Comparison of ENCODE assay signal across 8 cellular contexts in the genomic region with DNA sequence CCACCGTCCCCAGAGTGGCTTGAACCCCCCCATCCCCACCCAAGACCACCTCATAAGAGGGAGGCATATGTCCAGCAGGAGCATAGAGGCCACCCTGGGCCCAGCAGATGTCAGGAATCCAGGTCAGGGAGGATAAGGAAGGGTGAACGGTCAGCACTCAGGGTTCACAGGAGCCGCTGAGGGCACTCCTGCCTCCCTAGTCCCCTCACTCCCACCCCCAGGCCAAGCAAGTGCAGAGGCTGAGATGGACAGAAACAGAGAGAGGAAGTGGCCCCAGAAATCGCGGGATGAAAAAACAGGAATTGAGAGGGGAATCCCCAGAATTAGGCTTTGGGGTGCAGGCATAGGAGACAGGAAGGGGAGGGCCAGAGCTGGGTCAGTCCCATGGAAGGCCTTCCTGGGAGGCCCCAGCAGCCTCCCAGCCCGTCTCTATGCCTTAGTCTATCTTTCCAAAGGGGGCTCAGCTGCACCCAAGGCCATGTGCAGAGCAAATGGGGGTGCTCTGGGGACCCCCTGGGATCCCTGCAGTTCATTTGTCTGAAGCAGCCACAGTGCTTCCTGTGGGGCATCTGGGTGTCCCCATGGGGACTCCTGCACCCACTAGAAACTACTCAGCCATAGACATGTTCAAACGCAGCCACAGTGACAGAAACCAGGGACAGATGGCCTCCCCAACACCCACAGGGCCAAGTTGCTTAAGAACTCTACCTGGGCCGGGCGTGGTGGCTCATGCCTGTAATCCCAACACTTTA. TPM values are rescaled to one million over a fixed set of nuclear protein-coding genes. Genes with fewer than 3 reads are reported as not detected.
DNase-seq lines count a peak whose midpoint lies in the region; ATAC-seq and TF ChIP-seq lines count a peak whose summit lies in the region.

No MANE protein-coding gene starts in this region.

- H3K4me3 ChIP-seq in naive thymus-derived CD4-positive, alpha-beta T cell (ENCODE audit: low read length) = peak overlapping the region; percentile 57

- no peaks in the 10 kb centered on the region for H3K27me3 ChIP-seq in naive thymus-derived CD4-positive, alpha-beta T cell (ENCODE audit: control insufficient read depth in 2 of 2, insufficient read depth in 2 of 2, low read length in 2 of 2)

- DNase-seq in CD1c-positive myeloid dendritic cell (ENCODE audit: extremely low spot score) (peak; percentile 83), GM19238 (ENCODE audit: insufficient read length, low spot score) (peak; percentile 32), LoVo (ENCODE audit: low spot score) (no peak), NCI-H345 (lab: John Stamatoyannopoulos, UW) (no peak)
- DNase-seq in naive thymus-derived CD4-positive, alpha-beta T cell = peak in 2 of 9 donors; percentile 3 to 28
- no peak for DNase-seq in stimulated activated CD4-positive, alpha-beta T cell treated with anti-CD3 and anti-CD28 coated beads, Interleukin-2, amount 100 ng/mL, for 48 hours

- H3K9me3 Mint-ChIP-seq in brain = no peaks in the 10 kb centered on the region
- H3K9me3 Mint-ChIP-seq in naive thymus-derived CD4-positive, alpha-beta T cell = peaks cover 0 to 7% (median 0%) of the 10 kb centered on the region in 11 donors

- ATAC-seq in HG03558 (IDR thresholded peaks at IDR 0.05; ENCODE audit: extremely low read depth, unreplicated experiment) = peak; percentile 34
- no peak for ATAC-seq in naive thymus-derived CD4-positive, alpha-beta T cell

- peaks cover 14% of the 10 kb centered on the region for H3K36me3 Mint-ChIP-seq in brain
- peaks cover 0 to 19% (median 5%) of the 10 kb centered on the region in 5 donors for H3K36me3 Mint-ChIP-seq in naive thymus-derived CD4-positive, alpha-beta T cell

- H3K27ac Mint-ChIP-seq in brain = peak overlapping the region in 3 of 5 experiments; percentile 27 to 55 (median 54)
- peak overlapping the region; percentile 62 to 87 (median 84) for H3K27ac Mint-ChIP-seq in naive thymus-derived CD4-positive, alpha-beta T cell

- H3K36me3 ChIP-seq in naive thymus-derived CD4-positive, alpha-beta T cell (ENCODE audit: control insufficient read depth in 2 of 3, insufficient read depth in 3 of 3, low read length in 3 of 3) = peaks cover 5 to 29% (median 8%) of the 10 kb centered on the region in 3 experiments

- no peak for TF ChIP-seq CTCF in brain (conservative IDR thresholded peaks at IDR 0.05)

- H3K9me3 ChIP-seq in naive thymus-derived CD4-positive, alpha-beta T cell (ENCODE audit: control insufficient read depth in 2 of 3, low read length in 3 of 3) = peaks cover 0 to 7% (median 0%) of the 10 kb centered on the region in 3 experiments

- H3K27me3 Mint-ChIP-seq in brain = peaks cover 6% of the 10 kb centered on the region
- H3K27me3 Mint-ChIP-seq in naive thymus-derived CD4-positive, alpha-beta T cell = peaks cover 0 to 3% (median 0%) of the 10 kb centered on the region in 5 donors

- CTCF ChIA-PET in naive thymus-derived CD4-positive, alpha-beta T cell (lab: Charles Lee) = interaction anchor here (3.0 kb wide), 1 partner anchor 43 kb away, joined by 26 read pairs; no protein-coding TSS in a partner anchor

- POLR2A ChIA-PET in naive thymus-derived CD4-positive, alpha-beta T cell (lab: Charles Lee) = interaction anchor here (1.0 to 1.3 kb wide), 4 partner anchors 16 to 198 kb away, joined by 3 to 4 read pairs (median 3); partner anchors contain the start of gene CKLF

- peak overlapping the region; percentile 70 to 87 (median 74) for H3K4me3 Mint-ChIP-seq in brain
- H3K4me3 Mint-ChIP-seq in naive thymus-derived CD4-positive, alpha-beta T cell = peak overlapping the region; percentile 63 to 98 (median 80)

- H3K27ac ChIP-seq in naive thymus-derived CD4-positive, alpha-beta T cell (ENCODE audit: low read depth, low read length) = peak overlapping the region; percentile 74

- H3K4me1 ChIP-seq in naive thymus-derived CD4-positive, alpha-beta T cell (ENCODE audit: control insufficient read depth in 2 of 2, insufficient read depth in 2 of 2, low read length in 2 of 2) = peaks cover 17 to 36% of the 10 kb centered on the region in 2 donors

- intact Hi-C loops in naive thymus-derived CD4-positive, alpha-beta T cell (cut with micrococcal nuclease) = loop anchor here (1.0 to 5.0 kb wide), 7 partner anchors 45 to 274 kb away; partner anchors contain the start of genes CMTM4 (in 1 of the 2), DYNC1LI2 (in 1 of the 2) and PDP2 (in 1 of the 2)

- H3K4me1 Mint-ChIP-seq in brain = peaks cover 42% of the 10 kb centered on the region
- H3K4me1 Mint-ChIP-seq in naive thymus-derived CD4-positive, alpha-beta T cell = peaks cover 20 to 45% (median 42%) of the 10 kb centered on the region in 7 donors

RNA-seq across cellular contexts. Expression of gene CMTM3, which starts 1.7 kb away (rescaled TPM):
- 32.5 TPM for polyA plus RNA-seq in brain (ENCODE audit: insufficient read depth, low read depth, low replicate concordance)
- 100 to 1,000 TPM in 1 of 5 experiments, 10 to 100 TPM in 4; 52.0 to 138 (median 61.4) TPM for total RNA-seq in naive thymus-derived CD4-positive, alpha-beta T cell
- 10 to 100 TPM; 72.5 to 89.8 TPM for polyA plus RNA-seq in naive thymus-derived CD4-positive, alpha-beta T cell

RNA-seq across cellular contexts. Expression of gene CMTM2, which starts 26.9 kb away (rescaled TPM):
- 0.32 TPM for polyA plus RNA-seq in brain (ENCODE audit: insufficient read depth, low read depth, low replicate concordance)
- total RNA-seq in naive thymus-derived CD4-positive, alpha-beta T cell = 1 to 10 TPM in 1 of 5 experiments, under 1 TPM in 2, not detected in 2; 0.58 to 1.8 (median 0.81) TPM
- polyA plus RNA-seq in naive thymus-derived CD4-positive, alpha-beta T cell = not detected

RNA-seq across cellular contexts. Expression of gene CMTM1, which starts 39.9 kb away (rescaled TPM):
- 1.1 TPM for polyA plus RNA-seq in brain (ENCODE audit: insufficient read depth, low read depth, low replicate concordance)
- total RNA-seq in naive thymus-derived CD4-positive, alpha-beta T cell = 10 to 100 TPM in 1 of 5 experiments, 1 to 10 TPM in 4; 1.3 to 23.3 (median 5.2) TPM
- polyA plus RNA-seq in naive thymus-derived CD4-positive, alpha-beta T cell = under 1 TPM; 0.36 to 0.41 TPM

RNA-seq across cellular contexts. Expression of gene CKLF, which starts 53.8 kb away (rescaled TPM):
- polyA plus RNA-seq in brain (ENCODE audit: insufficient read depth, low read depth, low replicate concordance) = 90.4 TPM
- total RNA-seq in naive thymus-derived CD4-positive, alpha-beta T cell = 100 to 1,000 TPM in 1 of 5 experiments, 10 to 100 TPM in 4; 24.1 to 160 (median 42.9) TPM
- 100 to 1,000 TPM in 1 of 2 donors, 10 to 100 TPM in 1; 56.4 to 110 TPM for polyA plus RNA-seq in naive thymus-derived CD4-positive, alpha-beta T cell

RNA-seq across cellular contexts. Expression of gene TK2, which starts 56.3 kb away (rescaled TPM):
- 18.2 TPM for polyA plus RNA-seq in brain (ENCODE audit: insufficient read depth, low read depth, low replicate concordance)
- 10 to 100 TPM in 2 of 5 experiments, 1 to 10 TPM in 3; 6.2 to 19.8 (median 7.9) TPM for total RNA-seq in naive thymus-derived CD4-positive, alpha-beta T cell
- 1 to 10 TPM; 3.5 to 4.1 TPM for polyA plus RNA-seq in naive thymus-derived CD4-positive, alpha-beta T cell

Comparison
In these comparisons a context has a peak if more than half of its experiments do, and no peak if none do; other contexts are left out.
1. DNase-seq: peak in CD1c-positive myeloid dendritic cell (single experiment) and GM19238 (single experiment); none in LoVo (single experiment), stimulated activated CD4-positive, alpha-beta T cell treated with anti-CD3 and anti-CD28 coated beads, Interleukin-2, amount 100 ng/mL, for 48 hours (0 of 2) and NCI-H345 (single experiment).